ENCODE assay signal across 1 cellular context in genomic region chr12:125056306-125056705, GRCh38.
TF ChIP-seq lines count a peak whose summit lies in the region.

No MANE protein-coding gene starts in this region.

TF ChIP-seq in GM23338, 12 proteins besides CTCF, POLR2A, EP300 and RAD21 (continued from another document):
- no peak for TF ChIP-seq ETS1 (IDR thresholded peaks at IDR 0.05)
- no peak for TF ChIP-seq CREB1 (CRISPR knock-in tag; IDR thresholded peaks at IDR 0.05; ENCODE audit: low read depth)
- no peak for TF ChIP-seq POLR2AphosphoS5 (IDR thresholded peaks at IDR 0.05; ENCODE audit: low read depth)
- no peak for TF ChIP-seq ZNF331 (CRISPR knock-in tag; IDR thresholded peaks at IDR 0.05; ENCODE audit: low read depth)
- no peak for TF ChIP-seq ZNF114 (CRISPR knock-in tag; IDR thresholded peaks at IDR 0.05)
- no peak for TF ChIP-seq ZNF462 (CRISPR knock-in tag; IDR thresholded peaks at IDR 0.05)
- TF ChIP-seq NANOG (IDR thresholded peaks at IDR 0.05; ENCODE audit: borderline replicate concordance), result no peak
- no peak for TF ChIP-seq STAT1 (IDR thresholded peaks at IDR 0.05; ENCODE audit: unreplicated experiment)
- TF ChIP-seq EZH2phosphoT487 (IDR thresholded peaks at IDR 0.05; ENCODE audit: unreplicated experiment), result no peak
